2 cellular contexts compared by ENCODE assay signal in the genomic region with DNA sequence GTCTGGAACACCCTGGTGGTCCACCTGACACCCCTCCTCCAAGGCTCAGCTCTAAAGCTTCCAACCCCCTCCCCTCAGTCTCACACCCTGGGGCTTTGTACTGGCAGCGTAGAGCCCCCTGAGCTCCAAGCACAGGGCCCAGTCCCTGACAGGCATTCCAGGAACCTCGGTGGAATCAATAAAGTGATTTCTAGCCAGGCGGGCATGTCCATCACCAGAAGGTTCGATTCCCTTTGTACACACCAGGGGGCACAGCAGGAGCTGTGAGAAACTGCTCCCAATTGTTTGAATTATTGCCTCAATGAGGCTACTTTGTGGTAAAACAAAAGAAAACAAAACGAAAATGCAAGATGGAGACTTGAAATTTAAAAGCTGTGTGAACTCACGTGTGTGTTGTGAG.
TF ChIP-seq lines count a peak whose summit lies in the region.

No MANE protein-coding gene starts in this region.

TF ChIP-seq in SK-N-SH, 30 proteins besides CTCF, POLR2A, EP300 and RAD21:
- TF ChIP-seq TEAD4 (IDR thresholded peaks at IDR 0.05; ENCODE audit: borderline replicate concordance, insufficient read depth) = no peak
- peak; percentile 53 for TF ChIP-seq SMC3 (IDR thresholded peaks at IDR 0.05; ENCODE audit: low read depth, low read length)
TF ChIP-seq in SK-N-SH: peak in this region for 1.

TF ChIP-seq in K562, 482 proteins besides CTCF, POLR2A, EP300 and RAD21:
- TF ChIP-seq NFIX (CRISPR knock-in tag; IDR thresholded peaks at IDR 0.05; ENCODE audit: low read depth) = no peak
- no peak for TF ChIP-seq STAG1 (CRISPR knock-in tag; IDR thresholded peaks at IDR 0.05; ENCODE audit: borderline replicate concordance)
- peak; percentile 63 for TF ChIP-seq SMC3 (conservative IDR thresholded peaks at IDR 0.05; ENCODE audit: insufficient read depth, low read depth, low read length)
- TF ChIP-seq BMI1 (IDR thresholded peaks at IDR 0.05; ENCODE audit: low read length) = 0 out of 2 replicates have a peak, but pooled peaks have one; percentile 29
- TF ChIP-seq, protein P1, sequence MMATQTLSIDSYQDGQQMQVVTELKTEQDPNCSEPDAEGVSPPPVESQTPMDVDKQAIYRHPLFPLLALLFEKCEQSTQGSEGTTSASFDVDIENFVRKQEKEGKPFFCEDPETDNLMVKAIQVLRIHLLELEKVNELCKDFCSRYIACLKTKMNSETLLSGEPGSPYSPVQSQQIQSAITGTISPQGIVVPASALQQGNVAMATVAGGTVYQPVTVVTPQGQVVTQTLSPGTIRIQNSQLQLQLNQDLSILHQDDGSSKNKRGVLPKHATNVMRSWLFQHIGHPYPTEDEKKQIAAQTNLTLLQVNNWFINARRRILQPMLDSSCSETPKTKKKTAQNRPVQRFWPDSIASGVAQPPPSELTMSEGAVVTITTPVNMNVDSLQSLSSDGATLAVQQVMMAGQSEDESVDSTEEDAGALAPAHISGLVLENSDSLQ (IDR thresholded peaks at IDR 0.05) = peak; percentile 63
- no peak for TF ChIP-seq EP400 (IDR thresholded peaks at IDR 0.05)
- TF ChIP-seq CTCFL (IDR thresholded peaks at IDR 0.05; ENCODE audit: borderline replicate concordance, insufficient read depth, low read depth, low read length, poor library complexity, severe bottlenecking) = peak; percentile 14
TF ChIP-seq in K562: peak in this region for 4.
